In genomic region chr1:24022611-24023359, GRCh38 we compare ENCODE assay signal across 10 cellular contexts. TPM values are rescaled to one million over a fixed set of nuclear protein-coding genes. Genes with fewer than 3 reads are reported as not detected.
DNase-seq lines count a peak whose midpoint lies in the region; ATAC-seq, FAIRE-seq and TF ChIP-seq lines count a peak whose summit lies in the region.
"Had no signal": no experiment of that assay in that cellular context is flagged by ENCODE, and none has a peak within 500 bp of the region (broad histone marks: within the 10 kb centered on the region; RNA-seq: fewer than 3 reads in every experiment).

No MANE protein-coding gene starts in this region.

- 75 to 81% methylated on average over 3 of the region's 3 CpGs for WGBS in tibial nerve, 2 donors

- TF ChIP-seq CTCF in kidney epithelial cell (IDR thresholded peaks at IDR 0.05; ENCODE audit: insufficient read depth, low read length, poor library complexity, severe bottlenecking) (no peak), tibial nerve (IDR thresholded peaks at IDR 0.05) (no peak), kidney (IDR thresholded peaks at IDR 0.05; ENCODE audit: borderline replicate concordance, extremely low read depth, insufficient read depth) (no peak)

- intact Hi-C loops in kidney (cut with DNase I): no loop called here

- H3K27me3 ChIP-seq in kidney epithelial cell (ENCODE audit: control insufficient read depth, insufficient read depth, low read length) (no peaks in the 10 kb centered on the region), tibial nerve (no peaks in the 10 kb centered on the region)

- no peaks in the 10 kb centered on the region for H3K36me3 ChIP-seq in kidney epithelial cell (ENCODE audit: control insufficient read depth, insufficient read depth, low read length)
- H3K36me3 ChIP-seq in tibial nerve: no peaks in the 10 kb centered on the region
- H3K36me3 ChIP-seq in kidney (ENCODE audit: control insufficient read depth in 1 of 2, insufficient read depth in 2 of 2, low read length in 2 of 2): no peaks in the 10 kb centered on the region

- ATAC-seq in GM21367 (IDR thresholded peaks at IDR 0.05; ENCODE audit: unreplicated experiment): no peak

- H3K9me3 ChIP-seq in tibial nerve (no peaks in the 10 kb centered on the region), kidney (ENCODE audit: control insufficient read depth in 1 of 2, low read length in 2 of 2) (no peaks in the 10 kb centered on the region)

- no peak for TF ChIP-seq EP300 in tibial nerve (IDR thresholded peaks at IDR 0.05)

- no peak for TF ChIP-seq POLR2A in tibial nerve (IDR thresholded peaks at IDR 0.05)

- peaks cover 0 to 56% (median 38%) of the 10 kb centered on the region in 4 donors for H3K4me1 ChIP-seq in tibial nerve
- H3K4me1 ChIP-seq in kidney (ENCODE audit: control insufficient read depth in 1 of 2, insufficient read depth in 1 of 2, low read depth in 1 of 2, low read length in 2 of 2): peaks cover 7 to 21% of the 10 kb centered on the region in 2 donors

- H3K9ac ChIP-seq in kidney (ENCODE audit: low read length in 2 of 2): no peak overlapping the region

- no peak for FAIRE-seq in kidney (lab: Jason Lieb, UNC)
- FAIRE-seq: TTC549 had no signal

- H3K4me3 ChIP-seq in kidney epithelial cell (ENCODE audit: low read depth, low read length): no peak overlapping the region
- H3K4me3 ChIP-seq in tibial nerve: no peak overlapping the region
- no peak overlapping the region for H3K4me3 ChIP-seq in kidney (ENCODE audit: low read length in 2 of 2)

- DNase-seq in HS-27A (ENCODE audit: low read depth) (peak; percentile 95), astrocyte of the hippocampus (ENCODE audit: low read depth, low spot score) (peak; percentile 94), kidney epithelial cell (ENCODE audit: low read depth) (peak; percentile 87), tibial nerve (ENCODE audit: low spot score in 2 of 2) (no peak), kidney (no peak)
- no peak for DNase-seq in activated CD4-positive, alpha-beta T cell treated with anti-CD3 and anti-CD28 coated beads, Interleukin-2, amount 50 U/mL, for 1 hour
- DNase-seq: activated naive CD4-positive, alpha-beta T cell treated with anti-CD3 and anti-CD28 coated beads, Interleukin-2, amount 10 ng/mL, durations not matched to agents 7 days and 5 days; NCI-H1930 had no signal

- H3K27ac ChIP-seq in tibial nerve (peak overlapping the region in 3 of 4 donors; percentile 7 to 95 (median 88)), kidney (ENCODE audit: low read depth in 2 of 2, low read length in 2 of 2) (peak overlapping the region in 1 of 2 donors; percentile 59)

RNA-seq across cellular contexts. Expression of gene SRSF10, which starts 42.7 kb away (rescaled TPM):
- total RNA-seq in kidney epithelial cell (74.3 and 83.7 TPM in 2 replicates), tibial nerve (100 to 1,000 TPM in 1 of 4 donors, 10 to 100 TPM in 3; 58.6 to 113 (median 89.9) TPM), kidney (96.2 TPM)
- polyA plus RNA-seq in kidney (ENCODE audit: insufficient read depth, low read depth, low replicate concordance): 48.5 TPM

Comparison
In these comparisons a context has a peak if more than half of its experiments do, and no peak if none do; other contexts are left out.
1. DNase-seq: peak in HS-27A (single experiment), astrocyte of the hippocampus (single experiment) and kidney epithelial cell (single experiment); none in tibial nerve (0 of 2), kidney (single experiment) and activated CD4-positive, alpha-beta T cell treated with anti-CD3 and anti-CD28 coated beads, Interleukin-2, amount 50 U/mL, for 1 hour (single experiment).